Comparison of ENCODE assay signal across 11 cellular contexts in genomic region chr22:45757068-45757467, GRCh38.
DNase-seq lines count a peak whose midpoint lies in the region; ATAC-seq and TF ChIP-seq lines count a peak whose summit lies in the region.
"Had no signal": no experiment of that assay in that cellular context is flagged by ENCODE, and none has a peak within 500 bp of the region (broad histone marks: within the 10 kb centered on the region; RNA-seq: fewer than 3 reads in every experiment).

No MANE protein-coding gene starts in this region.

- DNase-seq in C1 segment of cervical spinal cord (lab: John Stamatoyannopoulos, UW) = peak in 9 of 14 donors; percentile 6 to 46 (median 15)
- peak; percentile 23 to 46 (median 34) for DNase-seq in body of pancreas
- peak; percentile 74 for DNase-seq in iPS DF 4.7 (ENCODE audit: extremely low read depth, low spot score)
- no peak for DNase-seq in progenitor cell of endocrine pancreas (ENCODE audit: low spot score, unreplicated experiment)
- DNase-seq in stimulated activated CD8-positive, alpha-beta memory T cell treated with anti-CD3 and anti-CD28 coated beads, Interleukin-4, amount 100 ng/mL, for 48 hours = no peak
- no peak for DNase-seq in cerebellar nuclear complex (lab: John Stamatoyannopoulos, UW)
- no peak for DNase-seq in GDM1 (lab: John Stamatoyannopoulos, UW)
- DNase-seq in MG63 = no peak
- DNase-seq: activated effector memory CD4-positive, alpha-beta T cell treated with anti-CD3 and anti-CD28 coated beads, Interleukin-2, amount 50 U/mL, for 16 hours; OCI-M1 had no signal

- TF ChIP-seq CTCF in body of pancreas (IDR thresholded peaks at IDR 0.05) = peak in 2 of 7 experiments; percentile 15 to 24
- TF ChIP-seq CTCF in progenitor cell of endocrine pancreas (IDR thresholded peaks at IDR 0.05; ENCODE audit: unreplicated experiment) = no peak

- H3K27me3 Mint-ChIP-seq in progenitor cell of endocrine pancreas = no peaks in the 10 kb centered on the region

- H3K9me3 Mint-ChIP-seq in progenitor cell of endocrine pancreas (ENCODE audit: low read depth) = no peaks in the 10 kb centered on the region

- 59 to 60% methylated on average over 13 to 14 of the region's 14 CpGs for WGBS in body of pancreas, 2 donors

- no peaks in the 10 kb centered on the region for H3K4me1 ChIP-seq in body of pancreas

- intact Hi-C loops in body of pancreas (cut with DNase I) = no loop called here

- no peaks in the 10 kb centered on the region for H3K9me3 ChIP-seq in body of pancreas
- no peaks in the 10 kb centered on the region for H3K9me3 ChIP-seq in MG63
- H3K9me3 ChIP-seq: BLaER1 treated with 17β-estradiol and CSF1 and Interleukin-3, amounts not matched to agents 10 nM and 100 nM had no signal

- peaks cover 10% of the 10 kb centered on the region for H3K36me3 Mint-ChIP-seq in progenitor cell of endocrine pancreas (ENCODE audit: insufficient read depth)

- H3K4me3 ChIP-seq in body of pancreas (no peak overlapping the region), MG63 (no peak overlapping the region)
- H3K4me3 ChIP-seq: BLaER1 treated with 17β-estradiol and CSF1 and Interleukin-3, amounts not matched to agents 10 nM and 100 nM had no signal

- H3K36me3 ChIP-seq in body of pancreas (replicated peaks in 1 of 2; ENCODE audit: insufficient read depth in 1 of 2, low read depth in 2 of 2) = no peaks in the 10 kb centered on the region
- H3K36me3 ChIP-seq in MG63 = peaks cover 59% of the 10 kb centered on the region

- peak overlapping the region in 2 of 4 donors; percentile 33 to 61 for H3K27ac ChIP-seq in body of pancreas
- H3K27ac ChIP-seq: BLaER1 treated with 17β-estradiol and CSF1 and Interleukin-3, amounts not matched to agents 10 nM and 100 nM had no signal

- H3K4me3 Mint-ChIP-seq in progenitor cell of endocrine pancreas (ENCODE audit: low read depth) = no peak overlapping the region

- no peaks in the 10 kb centered on the region for H3K27me3 ChIP-seq in body of pancreas
- H3K27me3 ChIP-seq in MG63 = no peaks in the 10 kb centered on the region
- H3K27me3 ChIP-seq: BLaER1 treated with 17β-estradiol and CSF1 and Interleukin-3, amounts not matched to agents 10 nM and 100 nM had no signal

- TF ChIP-seq POLR2A in body of pancreas (IDR thresholded peaks at IDR 0.05) = no peak

- H3K4me1 Mint-ChIP-seq in progenitor cell of endocrine pancreas (ENCODE audit: low read depth) = peaks cover 9% of the 10 kb centered on the region

- ATAC-seq in body of pancreas = peak; percentile 76

- H3K27ac Mint-ChIP-seq in progenitor cell of endocrine pancreas = peak overlapping the region; percentile 91

Comparison
In these comparisons a context has a peak if more than half of its experiments do, and no peak if none do; other contexts are left out.
1. DNase-seq: peak in C1 segment of cervical spinal cord (9 of 14), body of pancreas (4 of 4) and iPS DF 4.7 (single experiment); none in progenitor cell of endocrine pancreas (single experiment), stimulated activated CD8-positive, alpha-beta memory T cell treated with anti-CD3 and anti-CD28 coated beads, Interleukin-4, amount 100 ng/mL, for 48 hours (single experiment), cerebellar nuclear complex (0 of 2), GDM1 (single experiment) and MG63 (single experiment).